ENCODE assay signal across 7 cellular contexts in genomic region chr19:13195678-13196077, GRCh38. TPM values are rescaled to one million over a fixed set of nuclear protein-coding genes. Genes with fewer than 3 reads are reported as not detected.
DNase-seq lines count a peak whose midpoint lies in the region; ATAC-seq and TF ChIP-seq lines count a peak whose summit lies in the region.

No MANE protein-coding gene starts in this region.

- TF ChIP-seq RAD21 in Ishikawa (IDR thresholded peaks at IDR 0.05; ENCODE audit: low read depth) = peak; percentile 9; the same call in 1 of the 2 replicates

- no peak overlapping the region for H3K4me3 Mint-ChIP-seq in activated B cell treated with CpG ODN at 0.5 μM for 24 hours
- no peak overlapping the region for H3K4me3 Mint-ChIP-seq in glutamatergic neuron (ENCODE audit: unreplicated experiment)
- H3K4me3 Mint-ChIP-seq in CD14-positive monocyte = no peak overlapping the region

- intact Hi-C loops in activated B cell treated with CpG ODN at 0.5 μM for 24 hours (cut with micrococcal nuclease) = loop anchor here (1.0 to 5.0 kb wide), 4 partner anchors 13 to 218 kb away; no protein-coding TSS in a partner anchor
- intact Hi-C loops in CD14-positive monocyte (cut with micrococcal nuclease) = loop anchor here in 1 of 2 donors (5.0 kb wide), 1 partner anchor 37 kb away; no protein-coding TSS in a partner anchor

- H3K36me3 Mint-ChIP-seq in activated B cell treated with CpG ODN at 0.5 μM for 24 hours (ENCODE audit: low read depth) (no peaks in the 10 kb centered on the region), glutamatergic neuron (ENCODE audit: unreplicated experiment) (no peaks in the 10 kb centered on the region), CD14-positive monocyte (no peaks in the 10 kb centered on the region)

- H3K9me3 Mint-ChIP-seq in activated B cell treated with CpG ODN at 0.5 μM for 24 hours = no peaks in the 10 kb centered on the region
- H3K9me3 Mint-ChIP-seq in glutamatergic neuron (ENCODE audit: unreplicated experiment) = no peaks in the 10 kb centered on the region
- H3K9me3 Mint-ChIP-seq in CD14-positive monocyte = no peaks in the 10 kb centered on the region

- DNase-seq in activated B cell treated with CpG ODN at 0.5 μM for 24 hours = peak; percentile 57
- peak; percentile 67 for DNase-seq in glutamatergic neuron
- DNase-seq in stimulated activated CD8-positive, alpha-beta memory T cell treated with anti-CD3 and anti-CD28 coated beads, Interleukin-4, amount 100 ng/mL, for 48 hours = peak; percentile 70
- DNase-seq in SHP77 treated with DMSO at 0.1 percent for 48 hours (lab: John Stamatoyannopoulos, UW) = no peak
- no peak for DNase-seq in CD14-positive monocyte (ENCODE audit: low spot score)

- peaks cover 29% of the 10 kb centered on the region for H3K4me1 Mint-ChIP-seq in activated B cell treated with CpG ODN at 0.5 μM for 24 hours
- no peaks in the 10 kb centered on the region for H3K4me1 Mint-ChIP-seq in glutamatergic neuron (ENCODE audit: low read depth, unreplicated experiment)
- H3K4me1 Mint-ChIP-seq in CD14-positive monocyte = peaks cover 8% of the 10 kb centered on the region

- no peaks in the 10 kb centered on the region for H3K27me3 Mint-ChIP-seq in activated B cell treated with CpG ODN at 0.5 μM for 24 hours
- H3K27me3 Mint-ChIP-seq in glutamatergic neuron (ENCODE audit: unreplicated experiment) = peaks cover 3% of the 10 kb centered on the region
- H3K27me3 Mint-ChIP-seq in CD14-positive monocyte (ENCODE audit: low read depth in 3 of 3) = peaks cover 0 to 4% (median 0%) of the 10 kb centered on the region in 3 donors

- POLR2A ChIA-PET in activated B cell treated with CpG ODN at 0.5 μM for 24 hours (lab: Charles Lee) = interaction anchor here (0.6 to 4.6 kb wide), 15 partner anchors 13 to 417 kb away, joined by 3 to 104 read pairs (median 5); partner anchors contain the start of genes IER2, NACC1 and STX10

- H3K27ac Mint-ChIP-seq in activated B cell treated with CpG ODN at 0.5 μM for 24 hours (peak overlapping the region; percentile 63), glutamatergic neuron (ENCODE audit: unreplicated experiment) (no peak overlapping the region), CD14-positive monocyte (no peak overlapping the region)

- no peak for TF ChIP-seq EP300 in Ishikawa (IDR thresholded peaks at IDR 0.05; ENCODE audit: borderline replicate concordance)

- ATAC-seq in activated B cell treated with CpG ODN at 0.5 μM for 24 hours (ENCODE audit: low read depth) (peak; percentile 79), HG03378 (IDR thresholded peaks at IDR 0.05; ENCODE audit: unreplicated experiment) (no peak)

- CTCF ChIA-PET in activated B cell treated with CpG ODN at 0.5 μM for 24 hours (lab: Charles Lee) = interaction anchor here (0.7 to 4.1 kb wide), 40 partner anchors 9 to 525 kb away, joined by 3 to 52 read pairs (median 4); partner anchors contain the start of genes IER2, NACC1 and STX10

- no peak for TF ChIP-seq CTCF in activated B cell treated with CpG ODN at 0.5 μM for 24 hours (IDR thresholded peaks at IDR 0.05)
- peak; percentile 51 for TF ChIP-seq CTCF in glutamatergic neuron (IDR thresholded peaks at IDR 0.05; ENCODE audit: partially characterized antibody, unreplicated experiment)
- TF ChIP-seq CTCF in CD14-positive monocyte (IDR thresholded peaks at IDR 0.05) = no peak

TF ChIP-seq in Ishikawa, 13 proteins besides CTCF, POLR2A, EP300 and RAD21:
- TF ChIP-seq NFIC (IDR thresholded peaks at IDR 0.05) (peak; percentile 53; the same call in 1 of the 2 replicates), MAX (IDR thresholded peaks at IDR 0.05) (no peak)
TF ChIP-seq in Ishikawa: peak in this region for 1.

RNA-seq across cellular contexts. Expression of gene IER2, which starts 45.5 kb away (rescaled TPM):
- total RNA-seq in activated B cell treated with CpG ODN at 0.5 μM for 24 hours (116 and 119 TPM in 2 replicates), glutamatergic neuron (ENCODE audit: unreplicated experiment) (109 TPM)
- polyA plus RNA-seq in CD14-positive monocyte = 100 to 1,000 TPM; 355 to 601 TPM

RNA-seq across cellular contexts. Expression of gene STX10, which starts 45.5 kb away (rescaled TPM):
- total RNA-seq in activated B cell treated with CpG ODN at 0.5 μM for 24 hours (41.7 and 43.6 TPM in 2 replicates), glutamatergic neuron (ENCODE audit: unreplicated experiment) (17.2 TPM)
- polyA plus RNA-seq in CD14-positive monocyte = 100 to 1,000 TPM; 158 to 172 TPM

Comparison
In these comparisons a context has a peak if more than half of its experiments do, and no peak if none do; other contexts are left out.
1. DNase-seq: peak in activated B cell treated with CpG ODN at 0.5 μM for 24 hours (single experiment), glutamatergic neuron (single experiment) and stimulated activated CD8-positive, alpha-beta memory T cell treated with anti-CD3 and anti-CD28 coated beads, Interleukin-4, amount 100 ng/mL, for 48 hours (single experiment); none in SHP77 treated with DMSO at 0.1 percent for 48 hours (single experiment) and CD14-positive monocyte (single experiment).